Comparison of ENCODE assay signal across 18 cellular contexts in genomic region chr16:66950971-66951790, GRCh38. TPM values are rescaled to one million over a fixed set of nuclear protein-coding genes. Genes with fewer than 3 reads are reported as not detected.
"Had no signal": no experiment of that assay in that cellular context is flagged by ENCODE, and none has a peak within 500 bp of the region (broad histone marks: within the 10 kb centered on the region; RNA-seq: fewer than 3 reads in every experiment).

No MANE protein-coding gene starts in this region.

- H3K27ac ChIP-seq: cardiac muscle cell, left lung, neutrophil, parathyroid adenoma had no signal

- DNase-seq: activated CD4-positive, alpha-beta T cell treated with anti-CD3 and anti-CD28 coated beads for 1 hour; activated CD4-positive, alpha-beta T cell treated with anti-CD3 and anti-CD28 coated beads, Interleukin-2, amount 50 U/mL, for 4 hours; activated naive CD4-positive, alpha-beta T cell treated with anti-CD3 and anti-CD28 coated beads, Interleukin-2, amount 50 U/mL, for 16 hours; activated T-cell treated with anti-CD3 and anti-CD28 coated beads for 4 hours; islet precursor cell; left lung; mammary epithelial cell; mucosa of descending colon; natural killer cell; stimulated activated naive CD8-positive, alpha-beta T cell treated with anti-CD3 and anti-CD28 coated beads, Interleukin-15, amount 100 ng/mL, for 72 hours; T1000 had no signal

- H3K9me3 ChIP-seq: left lung, mucosa of descending colon, neutrophil had no signal

- H2AFZ ChIP-seq: parathyroid adenoma had no signal

- H3K4me3 Mint-ChIP-seq: type B pancreatic cell had no signal

- H3K79me2 ChIP-seq: parathyroid adenoma had no signal

- ATAC-seq: left lung, mucosa of descending colon, natural killer cell had no signal

- H3K9me3 Mint-ChIP-seq: natural killer cell; stimulated activated naive CD8-positive, alpha-beta T cell treated with anti-CD3 and anti-CD28 coated beads, Interleukin-15, amount 100 ng/mL, for 72 hours had no signal

- H3K27ac Mint-ChIP-seq: natural killer cell, type B pancreatic cell had no signal

- H3K36me3 ChIP-seq: cardiac muscle cell, left lung, neutrophil had no signal

- H3K4me3 ChIP-seq: cardiac muscle cell, left lung, mucosa of descending colon had no signal

- H3K36me3 Mint-ChIP-seq: type B pancreatic cell had no signal

- H3K9ac ChIP-seq: parathyroid adenoma had no signal

RNA-seq across cellular contexts. Expression of gene CES3, which starts 9.9 kb away (rescaled TPM):
- total RNA-seq: dermis microvascular lymphatic vessel endothelial cell had no signal

RNA-seq across cellular contexts. Expression of gene CDH16, which starts 32.5 kb away (rescaled TPM):
- total RNA-seq: dermis microvascular lymphatic vessel endothelial cell, natural killer cell, temporal lobe had no signal
- polyA plus RNA-seq: adipose tissue, cardiac muscle cell had no signal
